Comparison of ENCODE assay signal across 1 cellular context in the genomic region with DNA sequence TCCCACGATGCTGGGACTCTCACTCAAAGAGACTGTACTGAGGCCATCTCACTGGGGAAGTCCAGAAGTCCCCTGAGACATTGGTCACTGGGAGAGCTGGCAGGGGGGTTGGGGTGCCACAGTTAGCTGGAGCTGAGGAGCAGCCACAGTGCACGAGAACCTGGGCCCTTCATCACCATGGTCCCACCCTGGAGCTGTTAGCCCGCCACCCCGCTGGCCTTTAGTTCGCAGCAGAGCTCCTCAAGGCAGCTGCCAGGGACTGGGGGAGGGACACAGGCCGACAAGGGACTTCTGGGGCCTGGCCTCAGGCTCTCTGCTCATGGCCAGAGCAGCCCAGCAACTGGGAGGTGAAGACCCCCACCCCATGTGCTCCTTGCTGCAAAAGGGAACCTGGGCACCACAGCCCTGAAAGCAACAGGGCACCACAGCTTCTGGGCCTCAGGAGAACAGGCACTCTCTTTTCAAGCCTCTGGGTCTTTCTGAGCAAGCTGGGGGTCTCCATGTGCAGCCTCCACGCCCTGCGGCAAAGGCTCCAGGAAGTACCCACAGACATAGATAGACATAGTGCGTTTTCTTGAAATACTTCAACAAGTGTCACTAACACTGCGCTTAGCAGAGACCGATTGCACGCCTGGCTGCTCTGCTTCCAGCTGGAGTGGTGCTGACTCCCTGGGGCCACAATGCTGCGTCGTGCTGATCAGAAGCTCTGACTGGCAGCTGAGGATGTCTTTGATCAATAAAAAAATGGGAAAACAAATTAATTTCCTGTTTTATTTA.
TF ChIP-seq lines count a peak whose summit lies in the region.

No MANE protein-coding gene starts in this region.

TF ChIP-seq in WTC11, 78 proteins besides CTCF, POLR2A, EP300 and RAD21 (continued from another document):
- TF ChIP-seq, protein P1, sequence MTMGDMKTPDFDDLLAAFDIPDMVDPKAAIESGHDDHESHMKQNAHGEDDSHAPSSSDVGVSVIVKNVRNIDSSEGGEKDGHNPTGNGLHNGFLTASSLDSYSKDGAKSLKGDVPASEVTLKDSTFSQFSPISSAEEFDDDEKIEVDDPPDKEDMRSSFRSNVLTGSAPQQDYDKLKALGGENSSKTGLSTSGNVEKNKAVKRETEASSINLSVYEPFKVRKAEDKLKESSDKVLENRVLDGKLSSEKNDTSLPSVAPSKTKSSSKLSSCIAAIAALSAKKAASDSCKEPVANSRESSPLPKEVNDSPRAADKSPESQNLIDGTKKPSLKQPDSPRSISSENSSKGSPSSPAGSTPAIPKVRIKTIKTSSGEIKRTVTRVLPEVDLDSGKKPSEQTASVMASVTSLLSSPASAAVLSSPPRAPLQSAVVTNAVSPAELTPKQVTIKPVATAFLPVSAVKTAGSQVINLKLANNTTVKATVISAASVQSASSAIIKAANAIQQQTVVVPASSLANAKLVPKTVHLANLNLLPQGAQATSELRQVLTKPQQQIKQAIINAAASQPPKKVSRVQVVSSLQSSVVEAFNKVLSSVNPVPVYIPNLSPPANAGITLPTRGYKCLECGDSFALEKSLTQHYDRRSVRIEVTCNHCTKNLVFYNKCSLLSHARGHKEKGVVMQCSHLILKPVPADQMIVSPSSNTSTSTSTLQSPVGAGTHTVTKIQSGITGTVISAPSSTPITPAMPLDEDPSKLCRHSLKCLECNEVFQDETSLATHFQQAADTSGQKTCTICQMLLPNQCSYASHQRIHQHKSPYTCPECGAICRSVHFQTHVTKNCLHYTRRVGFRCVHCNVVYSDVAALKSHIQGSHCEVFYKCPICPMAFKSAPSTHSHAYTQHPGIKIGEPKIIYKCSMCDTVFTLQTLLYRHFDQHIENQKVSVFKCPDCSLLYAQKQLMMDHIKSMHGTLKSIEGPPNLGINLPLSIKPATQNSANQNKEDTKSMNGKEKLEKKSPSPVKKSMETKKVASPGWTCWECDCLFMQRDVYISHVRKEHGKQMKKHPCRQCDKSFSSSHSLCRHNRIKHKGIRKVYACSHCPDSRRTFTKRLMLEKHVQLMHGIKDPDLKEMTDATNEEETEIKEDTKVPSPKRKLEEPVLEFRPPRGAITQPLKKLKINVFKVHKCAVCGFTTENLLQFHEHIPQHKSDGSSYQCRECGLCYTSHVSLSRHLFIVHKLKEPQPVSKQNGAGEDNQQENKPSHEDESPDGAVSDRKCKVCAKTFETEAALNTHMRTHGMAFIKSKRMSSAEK (CRISPR knock-in tag; IDR thresholded peaks at IDR 0.05; ENCODE audit: borderline replicate concordance) = no peak
- no peak for TF ChIP-seq MYBL2 (CRISPR knock-in tag; IDR thresholded peaks at IDR 0.05)
- no peak for TF ChIP-seq NR1H2 (CRISPR knock-in tag; IDR thresholded peaks at IDR 0.05)
- TF ChIP-seq, protein P2, sequence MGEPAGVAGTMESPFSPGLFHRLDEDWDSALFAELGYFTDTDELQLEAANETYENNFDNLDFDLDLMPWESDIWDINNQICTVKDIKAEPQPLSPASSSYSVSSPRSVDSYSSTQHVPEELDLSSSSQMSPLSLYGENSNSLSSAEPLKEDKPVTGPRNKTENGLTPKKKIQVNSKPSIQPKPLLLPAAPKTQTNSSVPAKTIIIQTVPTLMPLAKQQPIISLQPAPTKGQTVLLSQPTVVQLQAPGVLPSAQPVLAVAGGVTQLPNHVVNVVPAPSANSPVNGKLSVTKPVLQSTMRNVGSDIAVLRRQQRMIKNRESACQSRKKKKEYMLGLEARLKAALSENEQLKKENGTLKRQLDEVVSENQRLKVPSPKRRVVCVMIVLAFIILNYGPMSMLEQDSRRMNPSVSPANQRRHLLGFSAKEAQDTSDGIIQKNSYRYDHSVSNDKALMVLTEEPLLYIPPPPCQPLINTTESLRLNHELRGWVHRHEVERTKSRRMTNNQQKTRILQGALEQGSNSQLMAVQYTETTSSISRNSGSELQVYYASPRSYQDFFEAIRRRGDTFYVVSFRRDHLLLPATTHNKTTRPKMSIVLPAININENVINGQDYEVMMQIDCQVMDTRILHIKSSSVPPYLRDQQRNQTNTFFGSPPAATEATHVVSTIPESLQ (CRISPR knock-in tag; IDR thresholded peaks at IDR 0.05) = no peak
- TF ChIP-seq, protein P3, sequence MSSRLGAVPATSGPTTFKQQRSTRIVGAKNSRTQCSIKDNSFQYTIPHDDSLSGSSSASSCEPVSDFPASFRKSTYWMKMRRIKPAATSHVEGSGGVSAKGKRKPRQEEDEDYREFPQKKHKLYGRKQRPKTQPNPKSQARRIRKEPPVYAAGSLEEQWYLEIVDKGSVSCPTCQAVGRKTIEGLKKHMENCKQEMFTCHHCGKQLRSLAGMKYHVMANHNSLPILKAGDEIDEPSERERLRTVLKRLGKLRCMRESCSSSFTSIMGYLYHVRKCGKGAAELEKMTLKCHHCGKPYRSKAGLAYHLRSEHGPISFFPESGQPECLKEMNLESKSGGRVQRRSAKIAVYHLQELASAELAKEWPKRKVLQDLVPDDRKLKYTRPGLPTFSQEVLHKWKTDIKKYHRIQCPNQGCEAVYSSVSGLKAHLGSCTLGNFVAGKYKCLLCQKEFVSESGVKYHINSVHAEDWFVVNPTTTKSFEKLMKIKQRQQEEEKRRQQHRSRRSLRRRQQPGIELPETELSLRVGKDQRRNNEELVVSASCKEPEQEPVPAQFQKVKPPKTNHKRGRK (CRISPR knock-in tag; IDR thresholded peaks at IDR 0.05; ENCODE audit: borderline replicate concordance) = no peak
- TF ChIP-seq, protein P4, sequence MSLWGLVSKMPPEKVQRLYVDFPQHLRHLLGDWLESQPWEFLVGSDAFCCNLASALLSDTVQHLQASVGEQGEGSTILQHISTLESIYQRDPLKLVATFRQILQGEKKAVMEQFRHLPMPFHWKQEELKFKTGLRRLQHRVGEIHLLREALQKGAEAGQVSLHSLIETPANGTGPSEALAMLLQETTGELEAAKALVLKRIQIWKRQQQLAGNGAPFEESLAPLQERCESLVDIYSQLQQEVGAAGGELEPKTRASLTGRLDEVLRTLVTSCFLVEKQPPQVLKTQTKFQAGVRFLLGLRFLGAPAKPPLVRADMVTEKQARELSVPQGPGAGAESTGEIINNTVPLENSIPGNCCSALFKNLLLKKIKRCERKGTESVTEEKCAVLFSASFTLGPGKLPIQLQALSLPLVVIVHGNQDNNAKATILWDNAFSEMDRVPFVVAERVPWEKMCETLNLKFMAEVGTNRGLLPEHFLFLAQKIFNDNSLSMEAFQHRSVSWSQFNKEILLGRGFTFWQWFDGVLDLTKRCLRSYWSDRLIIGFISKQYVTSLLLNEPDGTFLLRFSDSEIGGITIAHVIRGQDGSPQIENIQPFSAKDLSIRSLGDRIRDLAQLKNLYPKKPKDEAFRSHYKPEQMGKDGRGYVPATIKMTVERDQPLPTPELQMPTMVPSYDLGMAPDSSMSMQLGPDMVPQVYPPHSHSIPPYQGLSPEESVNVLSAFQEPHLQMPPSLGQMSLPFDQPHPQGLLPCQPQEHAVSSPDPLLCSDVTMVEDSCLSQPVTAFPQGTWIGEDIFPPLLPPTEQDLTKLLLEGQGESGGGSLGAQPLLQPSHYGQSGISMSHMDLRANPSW (CRISPR knock-in tag; conservative IDR thresholded peaks at IDR 0.05; ENCODE audit: low read depth) = no peak
- TF ChIP-seq MXD4 (CRISPR knock-in tag; IDR thresholded peaks at IDR 0.05; ENCODE audit: borderline replicate concordance) = no peak
- TF ChIP-seq FOXK1 (CRISPR knock-in tag; IDR thresholded peaks at IDR 0.05) = no peak
- TF ChIP-seq, protein P5, sequence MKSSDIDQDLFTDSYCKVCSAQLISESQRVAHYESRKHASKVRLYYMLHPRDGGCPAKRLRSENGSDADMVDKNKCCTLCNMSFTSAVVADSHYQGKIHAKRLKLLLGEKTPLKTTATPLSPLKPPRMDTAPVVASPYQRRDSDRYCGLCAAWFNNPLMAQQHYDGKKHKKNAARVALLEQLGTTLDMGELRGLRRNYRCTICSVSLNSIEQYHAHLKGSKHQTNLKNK (CRISPR knock-in tag; IDR thresholded peaks at IDR 0.05) = no peak
- TF ChIP-seq OVOL2 (CRISPR knock-in tag; IDR thresholded peaks at IDR 0.05; ENCODE audit: borderline replicate concordance) = no peak
